8 cellular contexts compared by ENCODE assay signal in genomic region chr19:41307954-41308449, GRCh38. TPM values are rescaled to one million over a fixed set of nuclear protein-coding genes. Genes with fewer than 3 reads are reported as not detected.
DNase-seq lines count a peak whose midpoint lies in the region; ATAC-seq and TF ChIP-seq lines count a peak whose summit lies in the region.

No MANE protein-coding gene starts in this region.

- ATAC-seq in WTC11 (peak; percentile 10), GM19395 (IDR thresholded peaks at IDR 0.05; ENCODE audit: unreplicated experiment) (no peak)

- H4K20me1 ChIP-seq in smooth muscle cell (ENCODE audit: low read depth) = peaks cover 4% of the 10 kb centered on the region

- H3K27me3 ChIP-seq in iPS-15b (ENCODE audit: control insufficient read depth, insufficient read depth, low read length) = no peaks in the 10 kb centered on the region
- H3K27me3 ChIP-seq in smooth muscle cell (ENCODE audit: low read depth) = no peaks in the 10 kb centered on the region

- peaks cover 31% of the 10 kb centered on the region for H3K36me3 ChIP-seq in iPS-15b (ENCODE audit: control insufficient read depth, insufficient read depth, low read length)
- H3K36me3 ChIP-seq in smooth muscle cell (ENCODE audit: low read depth) = peaks cover 13% of the 10 kb centered on the region

- H3K4me3 Mint-ChIP-seq in HFFc6 = peak overlapping the region; percentile 98; the same call in 1 of the 2 replicates
- peak overlapping the region; percentile 10; the same call in 1 of the 2 replicates for H3K4me3 Mint-ChIP-seq in WTC11

- H3K4me1 Mint-ChIP-seq in HFFc6 (ENCODE audit: low read depth) = peaks cover 46% of the 10 kb centered on the region
- peaks cover 21% of the 10 kb centered on the region for H3K4me1 Mint-ChIP-seq in WTC11

- H3K9me3 Mint-ChIP-seq in HFFc6 = no peaks in the 10 kb centered on the region
- H3K9me3 Mint-ChIP-seq in WTC11 = no peaks in the 10 kb centered on the region

- H3K9me3 ChIP-seq in iPS-15b (ENCODE audit: control insufficient read depth, insufficient read depth, low read length) = no peaks in the 10 kb centered on the region
- no peaks in the 10 kb centered on the region for H3K9me3 ChIP-seq in smooth muscle cell (replicated peaks; ENCODE audit: low read depth)

- H3K36me3 Mint-ChIP-seq in HFFc6 (ENCODE audit: low read depth) (peaks cover 31% of the 10 kb centered on the region), WTC11 (peaks cover 41% of the 10 kb centered on the region)

- POLR2A ChIA-PET in WTC11 (lab: Charles Lee) = no interaction called here

- H2AFZ ChIP-seq in smooth muscle cell (ENCODE audit: low read depth) = no peak overlapping the region

- H3K9ac ChIP-seq in iPS-15b (ENCODE audit: low read depth, low read length) (peak overlapping the region; percentile 17), smooth muscle cell (ENCODE audit: low read depth) (peak overlapping the region; percentile 62)

- H3K27ac ChIP-seq in smooth muscle cell (ENCODE audit: low read depth) = peak overlapping the region; percentile 89

- CTCF ChIA-PET in WTC11 (lab: Charles Lee) = interaction anchor here (0.9 to 2.8 kb wide), 19 partner anchors 9 to 180 kb away, joined by 3 to 26 read pairs (median 5); partner anchors contain the start of genes HNRNPUL1 and TMEM91

- H3K4me3 ChIP-seq in iPS-15b (ENCODE audit: low read depth, low read length) = no peak overlapping the region
- H3K4me3 ChIP-seq in smooth muscle cell = no peak overlapping the region

- no peak overlapping the region for H3K4me2 ChIP-seq in smooth muscle cell

- H3K4me1 ChIP-seq in iPS-15b (ENCODE audit: control insufficient read depth, insufficient read depth, low read length) (peaks cover 10% of the 10 kb centered on the region), smooth muscle cell (ENCODE audit: low read depth) (peaks cover 17% of the 10 kb centered on the region)

- H3K27ac Mint-ChIP-seq in HFFc6 (peak overlapping the region; percentile 97), WTC11 (peak overlapping the region; percentile 96)

- TF ChIP-seq CTCF in HFFc6 (IDR thresholded peaks at IDR 0.05) (no peak), WTC11 (IDR thresholded peaks at IDR 0.05) (no peak), smooth muscle cell (IDR thresholded peaks at IDR 0.05; ENCODE audit: borderline replicate concordance, insufficient read depth, poor library complexity, severe bottlenecking) (no peak)

- peaks cover 49% of the 10 kb centered on the region for H3F3A ChIP-seq in smooth muscle cell (ENCODE audit: low read depth)

- H3K79me2 ChIP-seq in smooth muscle cell (ENCODE audit: low read depth) = peaks cover 16% of the 10 kb centered on the region

- H3K27me3 Mint-ChIP-seq in HFFc6 (ENCODE audit: insufficient read depth) (peaks cover 13% of the 10 kb centered on the region), WTC11 (ENCODE audit: low read depth) (no peaks in the 10 kb centered on the region)

- 78% methylated on average over 4 of the region's 4 CpGs for WGBS in smooth muscle cell (ENCODE audit: low lambda C conversion rate)

- no peak for DNase-seq in HFFc6
- DNase-seq in WTC11 (ENCODE audit: low spot score) = no peak
- DNase-seq in smooth muscle cell (lab: John Stamatoyannopoulos, UW; ENCODE audit: unreplicated experiment) = no peak
- DNase-seq in ureter (ENCODE audit: low spot score) = no peak
- DNase-seq in kidney glomerular epithelial cell (lab: John Stamatoyannopoulos, UW) = no peak
- no peak for DNase-seq in NCI-H774 (lab: John Stamatoyannopoulos, UW)

TF ChIP-seq in WTC11, 78 proteins besides CTCF, POLR2A, EP300 and RAD21 (continues in another document):
- TF ChIP-seq E2F1 (CRISPR knock-in tag; IDR thresholded peaks at IDR 0.05) (no peak), ARID4B (CRISPR knock-in tag; IDR thresholded peaks at IDR 0.05; ENCODE audit: borderline replicate concordance) (no peak), NFATC4 (CRISPR knock-in tag; IDR thresholded peaks at IDR 0.05) (no peak), ZBTB21 (CRISPR knock-in tag; IDR thresholded peaks at IDR 0.05; ENCODE audit: borderline replicate concordance) (no peak), MAX (CRISPR knock-in tag; IDR thresholded peaks at IDR 0.05) (no peak), ZNF512 (CRISPR knock-in tag; IDR thresholded peaks at IDR 0.05; ENCODE audit: borderline replicate concordance) (no peak), RELA (CRISPR knock-in tag; IDR thresholded peaks at IDR 0.05; ENCODE audit: borderline replicate concordance) (no peak), CREM (CRISPR knock-in tag; IDR thresholded peaks at IDR 0.05) (no peak), GABPB1 (CRISPR knock-in tag; IDR thresholded peaks at IDR 0.05) (no peak)

RNA-seq across cellular contexts. Expression of gene CCDC97, which starts 2.0 kb away (rescaled TPM):
- total RNA-seq in HFFc6 (2021; fragmentation: NEBNext Ultra II Directional; extraction: Animal tissue kit (Norgen Biotek cat#: 25700)) = 10 to 100 TPM; 15.4 to 19.1 (median 16.8) TPM
- total RNA-seq in WTC11 (2021) (29.7 to 31.4 TPM (median 30.8 TPM) in 3 replicates), smooth muscle cell (3.0 and 7.5 TPM in 2 replicates), ureter (38.3 TPM)
- 15.3 and 18.2 TPM in 2 replicates for polyA plus RNA-seq in smooth muscle cell

RNA-seq across cellular contexts. Expression of gene HNRNPUL1, which starts 43.8 kb away (rescaled TPM):
- total RNA-seq in HFFc6 (2021; fragmentation: NEBNext Ultra II Directional; extraction: Animal tissue kit (Norgen Biotek cat#: 25700)) = 100 to 1,000 TPM; 176 to 245 (median 234) TPM
- 246 to 282 TPM (median 257 TPM) in 3 replicates for total RNA-seq in WTC11 (2021)
- 78.6 and 101 TPM in 2 replicates for total RNA-seq in smooth muscle cell
- polyA plus RNA-seq in smooth muscle cell = 121 and 125 TPM in 2 replicates
- total RNA-seq in ureter = 183 TPM

RNA-seq across cellular contexts. Expression of gene TGFB1, which starts 45.7 kb away (rescaled TPM):
- total RNA-seq in HFFc6 (2021; fragmentation: NEBNext Ultra II Directional; extraction: Animal tissue kit (Norgen Biotek cat#: 25700)) = 100 to 1,000 TPM; 150 to 163 (median 158) TPM
- total RNA-seq in WTC11 (2021) (10.4 to 11.8 TPM (median 11.0 TPM) in 3 replicates), smooth muscle cell (37.6 and 51.7 TPM in 2 replicates), ureter (26.3 TPM)
- polyA plus RNA-seq in smooth muscle cell = 199 and 216 TPM in 2 replicates

RNA-seq across cellular contexts. Expression of gene B9D2, which starts 55.9 kb away (rescaled TPM):
- 1 to 10 TPM; 4.9 to 6.8 (median 6.3) TPM for total RNA-seq in HFFc6 (2021; fragmentation: NEBNext Ultra II Directional; extraction: Animal tissue kit (Norgen Biotek cat#: 25700))
- total RNA-seq in WTC11 (2021) = 4.5 to 6.3 TPM (median 4.7 TPM) in 3 replicates
- 1.6 and 2.1 TPM in 2 replicates for total RNA-seq in smooth muscle cell
- 12.2 and 13.9 TPM in 2 replicates for polyA plus RNA-seq in smooth muscle cell
- 6.1 TPM for total RNA-seq in ureter
